Comparison of ENCODE assay signal across 1 cellular context in the genomic region with DNA sequence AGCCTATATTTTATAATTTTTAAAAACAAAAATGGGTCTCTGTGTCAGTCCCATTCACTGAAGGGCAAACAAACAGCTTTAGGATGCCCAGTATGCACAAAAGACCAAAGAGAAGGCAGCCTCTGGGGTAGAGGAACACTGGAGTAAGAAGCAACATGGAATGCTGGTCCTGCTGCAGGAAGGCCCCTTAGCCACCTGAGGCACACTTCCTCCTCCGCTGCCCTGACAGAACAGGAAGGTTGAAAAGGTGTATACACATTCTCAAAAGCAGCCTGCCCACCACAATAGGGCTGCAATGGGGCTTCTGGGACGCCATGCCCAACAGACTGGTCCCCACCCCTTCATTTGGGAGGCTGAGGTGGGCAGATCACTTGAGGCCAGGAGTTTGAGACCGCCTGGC.
TF ChIP-seq lines count a peak whose summit lies in the region.

No MANE protein-coding gene starts in this region.

TF ChIP-seq in IMR-90, 13 proteins besides CTCF, POLR2A, EP300 and RAD21:
- TF ChIP-seq CEBPB (IDR thresholded peaks at IDR 0.05; ENCODE audit: low read depth, low read length), result no peak
- TF ChIP-seq MXI1 (IDR thresholded peaks at IDR 0.05; ENCODE audit: borderline replicate concordance, low read depth, low read length), result no peak
- TF ChIP-seq RCOR1 (IDR thresholded peaks at IDR 0.05; ENCODE audit: insufficient replicate concordance, low read length), result no peak
- no peak for TF ChIP-seq MAFK (IDR thresholded peaks at IDR 0.05; ENCODE audit: low read depth, low read length)
- no peak for TF ChIP-seq NFE2L2 (IDR thresholded peaks at IDR 0.05; ENCODE audit: low read depth, low read length)
- no peak for TF ChIP-seq MAZ (IDR thresholded peaks at IDR 0.05; ENCODE audit: borderline replicate concordance, low read depth, low read length)
- TF ChIP-seq, protein P1, sequence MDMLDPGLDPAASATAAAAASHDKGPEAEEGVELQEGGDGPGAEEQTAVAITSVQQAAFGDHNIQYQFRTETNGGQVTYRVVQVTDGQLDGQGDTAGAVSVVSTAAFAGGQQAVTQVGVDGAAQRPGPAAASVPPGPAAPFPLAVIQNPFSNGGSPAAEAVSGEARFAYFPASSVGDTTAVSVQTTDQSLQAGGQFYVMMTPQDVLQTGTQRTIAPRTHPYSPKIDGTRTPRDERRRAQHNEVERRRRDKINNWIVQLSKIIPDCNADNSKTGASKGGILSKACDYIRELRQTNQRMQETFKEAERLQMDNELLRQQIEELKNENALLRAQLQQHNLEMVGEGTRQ (IDR thresholded peaks at IDR 0.05; ENCODE audit: low read depth, low read length), result no peak
- TF ChIP-seq, protein P2, sequence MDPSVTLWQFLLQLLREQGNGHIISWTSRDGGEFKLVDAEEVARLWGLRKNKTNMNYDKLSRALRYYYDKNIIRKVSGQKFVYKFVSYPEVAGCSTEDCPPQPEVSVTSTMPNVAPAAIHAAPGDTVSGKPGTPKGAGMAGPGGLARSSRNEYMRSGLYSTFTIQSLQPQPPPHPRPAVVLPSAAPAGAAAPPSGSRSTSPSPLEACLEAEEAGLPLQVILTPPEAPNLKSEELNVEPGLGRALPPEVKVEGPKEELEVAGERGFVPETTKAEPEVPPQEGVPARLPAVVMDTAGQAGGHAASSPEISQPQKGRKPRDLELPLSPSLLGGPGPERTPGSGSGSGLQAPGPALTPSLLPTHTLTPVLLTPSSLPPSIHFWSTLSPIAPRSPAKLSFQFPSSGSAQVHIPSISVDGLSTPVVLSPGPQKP (IDR thresholded peaks at IDR 0.05; ENCODE audit: borderline replicate concordance, low read depth, low read length), result no peak
- no peak for TF ChIP-seq RFX5 (IDR thresholded peaks at IDR 0.05; ENCODE audit: low read depth, low read length)
- TF ChIP-seq FOS (IDR thresholded peaks at IDR 0.05; ENCODE audit: low read depth, low read length), result no peak
- TF ChIP-seq CHD1 (IDR thresholded peaks at IDR 0.05; ENCODE audit: low read depth, low read length), result no peak
- TF ChIP-seq SMC3 (IDR thresholded peaks at IDR 0.05; ENCODE audit: low read depth, low read length), result no peak
- no peak for TF ChIP-seq BHLHE40 (IDR thresholded peaks at IDR 0.05; ENCODE audit: low read depth, low read length)
